ENCODE assay signal across 20 cellular contexts in the genomic region with DNA sequence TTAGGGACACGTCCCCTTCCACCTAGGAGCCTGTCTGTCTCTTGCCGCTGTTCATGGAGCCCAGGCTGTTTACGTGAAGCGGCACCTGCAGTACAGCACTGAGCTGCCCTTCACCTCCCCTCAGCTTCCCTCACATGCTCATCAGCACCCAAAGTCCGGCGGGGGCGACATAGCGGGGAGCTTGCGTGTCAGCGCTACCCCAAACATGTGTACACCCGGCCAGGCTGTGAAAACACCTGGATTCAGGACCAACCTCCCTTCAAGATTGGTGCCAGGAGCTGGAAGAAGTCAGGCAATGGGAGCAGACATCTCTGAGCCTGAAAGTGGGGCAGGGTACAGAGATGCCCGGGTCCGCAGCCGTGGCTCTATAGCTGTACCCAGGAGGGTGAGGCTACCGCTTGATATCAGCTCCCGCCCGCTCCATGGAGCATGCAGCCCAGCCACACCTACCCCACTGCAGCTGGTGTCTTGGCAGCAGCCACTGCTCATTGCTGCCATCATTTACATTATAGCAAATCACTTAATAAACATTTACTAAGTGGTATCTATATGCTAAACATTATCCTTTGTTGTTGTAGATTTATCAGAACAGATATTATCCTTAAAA.
A peak's percentile ranks its signal among the peaks of the same experiment; 100 is the strongest.
DNase-seq lines count a peak whose midpoint lies in the region; ATAC-seq and TF ChIP-seq lines count a peak whose summit lies in the region.
"Had no signal": no experiment of that assay in that cellular context is flagged by ENCODE, and none has a peak within 500 bp of the region (broad histone marks: within the 10 kb centered on the region; RNA-seq: fewer than 3 reads in every experiment).

No MANE protein-coding gene starts in this region.

- H3K4me2 ChIP-seq in neuronal stem cell (ENCODE audit: insufficient read depth, low read length, poor library complexity, severe bottlenecking): no peak overlapping the region
- H3K4me2 ChIP-seq: A549, BLaER1 had no signal

- ATAC-seq in Right ventricle myocardium superior (ENCODE audit: poor library complexity): no peak
- ATAC-seq in Right ventricle myocardium inferior: no peak
- no peak for ATAC-seq in RWPE2 (ENCODE audit: low read depth)
- ATAC-seq in upper lobe of left lung (ENCODE audit: low FRiP score in 2 of 2): peak; percentile 38 to 61
- ATAC-seq: A549, GM12878 had no signal

- H3K4ac ChIP-seq in neuronal stem cell (ENCODE audit: low read length): no peak overlapping the region

- no peak overlapping the region for H3K14ac ChIP-seq in neuronal stem cell (ENCODE audit: low read length)

- H3K4me1 ChIP-seq in RWPE2 (ENCODE audit: insufficient read depth, poor library complexity, severe bottlenecking) (no peaks in the 10 kb centered on the region), neuronal stem cell (ENCODE audit: control insufficient read depth in 2 of 2, insufficient read depth in 1 of 2, low read depth in 1 of 2, low read length in 2 of 2) (no peaks in the 10 kb centered on the region), upper lobe of left lung (no peaks in the 10 kb centered on the region)
- H3K4me1 ChIP-seq: A549, BLaER1 had no signal

- H3K18ac ChIP-seq in neuronal stem cell (ENCODE audit: low read length): no peak overlapping the region

- H3K27ac Mint-ChIP-seq in activated naive CD4-positive, alpha-beta T cell treated with anti-CD3 and anti-CD28 coated beads for 36 hours: no peak overlapping the region
- H3K27ac Mint-ChIP-seq: CD14-positive monocyte; CD4-positive, alpha-beta memory T cell; H9 had no signal

- H2BK120ac ChIP-seq in neuronal stem cell (ENCODE audit: low read depth, low read length): no peak overlapping the region

- intact Hi-C loops in Right ventricle myocardium superior (cut with DNase I) (no loop called here), Right ventricle myocardium inferior (cut with DNase I) (no loop called here)
- intact Hi-C loops in activated naive CD4-positive, alpha-beta T cell treated with anti-CD3 and anti-CD28 coated beads for 36 hours (cut with micrococcal nuclease): no loop called here

- H3K36me3 ChIP-seq in RWPE2 (ENCODE audit: low read depth) (no peaks in the 10 kb centered on the region), neuronal stem cell (replicated peaks in 1 of 2; ENCODE audit: control insufficient read depth in 2 of 2, insufficient read depth in 2 of 2, low read length in 2 of 2) (no peaks in the 10 kb centered on the region), upper lobe of left lung (no peaks in the 10 kb centered on the region)
- H3K36me3 ChIP-seq: BLaER1 had no signal

- no peak overlapping the region for H4K8ac ChIP-seq in neuronal stem cell (ENCODE audit: low read depth, low read length)

- TF ChIP-seq EP300 in upper lobe of left lung (IDR thresholded peaks at IDR 0.05): no peak

- H3K4me3 ChIP-seq in RWPE2 (ENCODE audit: severe bottlenecking) (no peak overlapping the region), neuronal stem cell (ENCODE audit: low read length in 2 of 2) (no peak overlapping the region), upper lobe of left lung (no peak overlapping the region)
- H3K4me3 ChIP-seq: A549, BLaER1, GM12878 had no signal

- peak overlapping the region; percentile 29 for H2AFZ ChIP-seq in neuronal stem cell (ENCODE audit: low read length)

- H2AK5ac ChIP-seq in neuronal stem cell (ENCODE audit: low read depth, low read length): no peak overlapping the region

- H3K9ac ChIP-seq in neuronal stem cell (ENCODE audit: low read depth, low read length, poor library complexity): no peak overlapping the region
- H3K9ac ChIP-seq: BLaER1 had no signal

- H2BK15ac ChIP-seq in neuronal stem cell (ENCODE audit: low read length): no peak overlapping the region

- H3K9me3 ChIP-seq in RWPE2 (ENCODE audit: severe bottlenecking) (no peaks in the 10 kb centered on the region), neuronal stem cell (replicated peaks in 1 of 2; ENCODE audit: control insufficient read depth in 2 of 2, insufficient read depth in 1 of 2, low read depth in 1 of 2, low read length in 2 of 2) (peaks cover 0 to 2% of the 10 kb centered on the region in 2 donors), upper lobe of left lung (peaks cover 0 to 4% (median 0%) of the 10 kb centered on the region in 4 donors)
- H3K9me3 ChIP-seq: A549 had no signal

- CTCF ChIA-PET in activated naive CD4-positive, alpha-beta T cell treated with anti-CD3 and anti-CD28 coated beads for 36 hours (lab: Charles Lee): interaction anchor here (0.6 kb wide), 1 partner anchor 31 kb away, joined by 3 read pairs; no protein-coding TSS in a partner anchor

- H3K4me3 Mint-ChIP-seq in activated naive CD4-positive, alpha-beta T cell treated with anti-CD3 and anti-CD28 coated beads for 36 hours: no peak overlapping the region
- H3K4me3 Mint-ChIP-seq: CD14-positive monocyte; CD4-positive, alpha-beta memory T cell; H9 had no signal

- no peaks in the 10 kb centered on the region for H3K27me3 Mint-ChIP-seq in activated naive CD4-positive, alpha-beta T cell treated with anti-CD3 and anti-CD28 coated beads for 36 hours (ENCODE audit: low read depth)
- H3K27me3 Mint-ChIP-seq: CD4-positive, alpha-beta memory T cell had no signal

- no peaks in the 10 kb centered on the region for H3K79me1 ChIP-seq in neuronal stem cell (ENCODE audit: low read depth, low read length)

- no peak overlapping the region for H3K27ac ChIP-seq in RWPE2 (ENCODE audit: poor library complexity, severe bottlenecking)
- no peak overlapping the region for H3K27ac ChIP-seq in neuronal stem cell (replicated peaks; ENCODE audit: low read length)
- H3K27ac ChIP-seq in upper lobe of left lung: no peak overlapping the region
- H3K27ac ChIP-seq: 22Rv1, A549, BLaER1 had no signal

- peaks cover 25% of the 10 kb centered on the region for H3K27me3 ChIP-seq in RWPE2 (ENCODE audit: insufficient read depth, poor library complexity, severe bottlenecking)
- H3K27me3 ChIP-seq in neuronal stem cell (ENCODE audit: control insufficient read depth in 3 of 3, insufficient read depth in 3 of 3, low read depth in 1 of 3, low read length in 3 of 3): no peaks in the 10 kb centered on the region
- H3K27me3 ChIP-seq in upper lobe of left lung: no peaks in the 10 kb centered on the region
- H3K27me3 ChIP-seq: BLaER1 had no signal

- no peak overlapping the region for H2BK12ac ChIP-seq in neuronal stem cell (ENCODE audit: low read length)

- H4K91ac ChIP-seq in neuronal stem cell (ENCODE audit: low read depth, low read length, poor library complexity): no peak overlapping the region

- no peak overlapping the region for H2BK5ac ChIP-seq in neuronal stem cell (ENCODE audit: low read length)

- TF ChIP-seq CTCF in RWPE2 (IDR thresholded peaks at IDR 0.05; ENCODE audit: poor library complexity, severe bottlenecking) (no peak), upper lobe of left lung (IDR thresholded peaks at IDR 0.05) (no peak)

- H3K4me1 Mint-ChIP-seq in activated naive CD4-positive, alpha-beta T cell treated with anti-CD3 and anti-CD28 coated beads for 36 hours (ENCODE audit: low read depth): no peaks in the 10 kb centered on the region
- H3K4me1 Mint-ChIP-seq: CD14-positive monocyte; CD4-positive, alpha-beta memory T cell; H9 had no signal

- no peaks in the 10 kb centered on the region for H3K36me3 Mint-ChIP-seq in activated naive CD4-positive, alpha-beta T cell treated with anti-CD3 and anti-CD28 coated beads for 36 hours (ENCODE audit: low read depth)
- H3K36me3 Mint-ChIP-seq: CD14-positive monocyte; CD4-positive, alpha-beta memory T cell had no signal

- H3K23ac ChIP-seq in neuronal stem cell (ENCODE audit: low read depth, low read length, poor library complexity): no peak overlapping the region

- no peak for TF ChIP-seq POLR2A in upper lobe of left lung (IDR thresholded peaks at IDR 0.05)

- DNase-seq in Right ventricle myocardium superior: peak; percentile 24
- DNase-seq in Right ventricle myocardium inferior (ENCODE audit: missing footprints): no peak
- DNase-seq in RWPE2 (ENCODE audit: low spot score): peak; percentile 48
- no peak for DNase-seq in neuronal stem cell (ENCODE audit: low spot score)
- DNase-seq in upper lobe of left lung: peak in 1 of 2 donors; percentile 32
- no peak for DNase-seq in SKM-1 treated with dmso at 0.1 percent for 144 hours (lab: John Stamatoyannopoulos, UW; ENCODE audit: unreplicated experiment)
- no peak for DNase-seq in activated naive CD4-positive, alpha-beta T cell treated with anti-CD3 and anti-CD28 coated beads for 36 hours
- DNase-seq in OCI-M1 (lab: John Stamatoyannopoulos, UW): no peak
- DNase-seq: Calu3; CD4-positive, alpha-beta memory T cell; DMS 273 treated with DMSO at 0.1 percent for 48 hours; DMS53; DND-41; EL; H9 had no signal

- WGBS in neuronal stem cell (ENCODE audit: extremely low coverage in 2 of 2, insufficient read length in 2 of 2, insufficient replicate concordance in 1 of 2), 2 donors: no CpG with 5 or more reads among the region's 17 CpGs
- WGBS in upper lobe of left lung, 2 donors: 93 to 97% methylated on average over 10 to 17 of the region's 17 CpGs

- H3K9me3 Mint-ChIP-seq in activated naive CD4-positive, alpha-beta T cell treated with anti-CD3 and anti-CD28 coated beads for 36 hours: no peaks in the 10 kb centered on the region

Comparison
In these comparisons a context has a peak if more than half of its experiments do, and no peak if none do; other contexts are left out.
1. DNase-seq: peak in Right ventricle myocardium superior (single experiment) and RWPE2 (single experiment); none in Right ventricle myocardium inferior (single experiment), neuronal stem cell (single experiment), SKM-1 treated with dmso at 0.1 percent for 144 hours (single experiment), activated naive CD4-positive, alpha-beta T cell treated with anti-CD3 and anti-CD28 coated beads for 36 hours (single experiment) and OCI-M1 (single experiment).
2. ATAC-seq: peak in upper lobe of left lung (2 of 2); none in Right ventricle myocardium superior (single experiment), Right ventricle myocardium inferior (single experiment) and RWPE2 (single experiment).